Comparison of ENCODE assay signal across 18 cellular contexts in the genomic region with DNA sequence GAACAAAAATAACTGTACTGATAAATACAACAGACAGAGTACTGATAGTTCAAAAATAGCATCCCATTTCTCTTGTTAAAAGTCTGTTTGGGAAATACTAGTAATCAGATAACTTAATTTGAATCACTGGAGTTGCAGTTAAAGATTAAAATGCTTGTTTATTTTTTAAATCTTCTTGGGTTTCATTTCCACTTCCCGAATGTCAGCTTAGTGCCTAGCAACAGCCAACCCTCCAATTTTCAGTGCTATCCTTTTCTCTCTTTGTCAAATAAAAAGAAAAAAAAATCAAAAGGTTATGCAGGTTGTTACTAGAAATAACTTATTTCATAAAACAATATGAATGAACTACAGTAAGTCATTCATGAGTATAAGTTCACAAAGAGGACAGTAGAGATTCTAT.
"Had no signal": no experiment of that assay in that cellular context is flagged by ENCODE, and none has a peak within 500 bp of the region (broad histone marks: within the 10 kb centered on the region; RNA-seq: fewer than 3 reads in every experiment).

No MANE protein-coding gene starts in this region.

- ATAC-seq: activated CD8-positive, alpha-beta T cell treated with anti-CD3 and anti-CD28 coated beads, Interleukin-2, amount 10 ng/mL, durations not matched to agents 7 days and 5 days; natural killer cell treated with Interleukin-12 subunit alpha and Interleukin-12 subunit beta and Interleukin-15 and Interleukin-18, amount 100 ng/mL, for 72 hours; psoas muscle; right cardiac atrium; upper lobe of right lung had no signal

- H3K4me3 ChIP-seq: ovary, psoas muscle, thyroid gland, upper lobe of right lung had no signal

- H3K9me3 ChIP-seq: ovary, psoas muscle, thyroid gland, upper lobe of right lung had no signal

- H3K27ac ChIP-seq: ovary, psoas muscle, thyroid gland, upper lobe of right lung had no signal

- H3K4me1 ChIP-seq: psoas muscle, thyroid gland had no signal

- DNase-seq: activated CD4-positive, alpha-beta T cell treated with anti-CD3 and anti-CD28 coated beads for 1 hour; activated CD4-positive, alpha-beta T cell treated with anti-CD3 and anti-CD28 coated beads, Interleukin-2, amount 50 U/mL, for 1 hour; activated CD8-positive, alpha-beta T cell treated with anti-CD3 and anti-CD28 coated beads, Interleukin-2, amount 10 ng/mL, durations not matched to agents 7 days and 5 days; activated gamma-delta T cell treated with Interleukin-2 at 50 U/mL for 16 hours; aorta; effector CD4-positive, alpha-beta T cell; erythroblast; foreskin melanocyte; immature natural killer cell; kidney glomerular epithelial cell; ovary; psoas muscle; right cardiac atrium; stimulated activated CD4-positive, alpha-beta T cell treated with anti-CD3 and anti-CD28 coated beads, Interleukin-1b, Interleukin-23, amount 100 ng/mL, for 48 hours; substantia nigra; thyroid gland; upper lobe of right lung had no signal
